Comparison of ENCODE assay signal across 6 cellular contexts in the genomic region with DNA sequence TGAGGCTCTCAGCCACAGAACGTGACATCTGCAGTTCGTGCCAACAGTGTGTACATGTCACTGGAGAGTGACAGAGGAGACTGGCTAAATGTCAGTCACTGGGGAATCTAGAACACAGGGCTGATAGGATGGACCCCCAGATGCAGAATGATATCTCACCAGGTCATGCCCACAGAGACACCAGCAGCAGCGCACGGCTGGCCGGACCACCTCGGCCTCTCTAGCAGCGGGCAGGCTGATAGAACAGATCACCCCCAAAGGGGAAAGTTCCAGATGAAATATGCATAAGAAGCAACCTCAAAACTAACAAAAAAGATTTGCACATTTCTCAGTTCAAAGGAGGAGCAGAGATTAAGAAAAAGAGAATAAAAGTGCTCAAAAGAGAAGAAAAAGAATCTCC.
"Had no signal": no experiment of that assay in that cellular context is flagged by ENCODE, and none has a peak within 500 bp of the region (broad histone marks: within the 10 kb centered on the region; RNA-seq: fewer than 3 reads in every experiment).

No MANE protein-coding gene starts in this region.

- H3K4me3 ChIP-seq: GM23248, K562 had no signal

- H3K4me3 Mint-ChIP-seq: HFFc6 had no signal

- ATAC-seq: HCT116, K562 had no signal

- H2AFZ ChIP-seq: GM23248 had no signal

- H3K27ac ChIP-seq: GM23248, HL-60 had no signal

- DNase-seq: GM23248, GOT3, HFFc6 had no signal

- H3K9me3 Mint-ChIP-seq: HFFc6 had no signal

- H3K9ac ChIP-seq: GM23248 had no signal

- H3K27ac Mint-ChIP-seq: HFFc6 had no signal
